10 cellular contexts compared by ENCODE assay signal in genomic region chr11:121459413-121460041, GRCh38. TPM values are rescaled to one million over a fixed set of nuclear protein-coding genes. Genes with fewer than 3 reads are reported as not detected.
DNase-seq lines count a peak whose midpoint lies in the region; ATAC-seq, FAIRE-seq and TF ChIP-seq lines count a peak whose summit lies in the region.
"Had no signal": no experiment of that assay in that cellular context is flagged by ENCODE, and none has a peak within 500 bp of the region (broad histone marks: within the 10 kb centered on the region; RNA-seq: fewer than 3 reads in every experiment).

No MANE protein-coding gene starts in this region.

- CTCF ChIA-PET in GM12878 (lab: Yijun Ruan, JAX): interaction anchor here (1.1 to 2.7 kb wide), 3 partner anchors 12 to 131 kb away, joined by 4 to 7 read pairs (median 4); no protein-coding TSS in a partner anchor

- H3K27me3 ChIP-seq in OCI-LY1 (ENCODE audit: insufficient read depth, low read length) (no peaks in the 10 kb centered on the region), GM12878 (replicated peaks in 1 of 2; ENCODE audit: control insufficient read depth in 2 of 2, insufficient read depth in 2 of 2, low read length in 1 of 2) (no peaks in the 10 kb centered on the region), ovary (no peaks in the 10 kb centered on the region)

- H3K9ac ChIP-seq in OCI-LY1 (ENCODE audit: low read length): peak overlapping the region; percentile 39; the same call in 1 of the 2 replicates
- no peak overlapping the region for H3K9ac ChIP-seq in GM12878 (ENCODE audit: control insufficient read depth, insufficient read depth, low read length)

- TF ChIP-seq POLR2A in GM12878 (IDR thresholded peaks at IDR 0.05; ENCODE audit: low read depth, low read length) (no peak), ovary (IDR thresholded peaks at IDR 0.05) (no peak)

- no peaks in the 10 kb centered on the region for H3K9me3 ChIP-seq in OCI-LY1 (ENCODE audit: low read length)
- no peaks in the 10 kb centered on the region for H3K9me3 ChIP-seq in GM12878 (replicated peaks; ENCODE audit: control insufficient read depth, insufficient read depth, low read length)
- H3K9me3 ChIP-seq in ovary: no peaks in the 10 kb centered on the region

- H3K4me3 Mint-ChIP-seq in activated T-cell treated with anti-CD3 and anti-CD28 coated beads, Interleukin-2, amount 50 U/mL, for 72 hours: peak overlapping the region; percentile 53 to 68
- H3K4me3 Mint-ChIP-seq in stimulated activated naive CD8-positive, alpha-beta T cell treated with anti-CD3 and anti-CD28 coated beads, Interleukin-15, amount 100 ng/mL, for 72 hours: peak overlapping the region; percentile 5 to 65

- H3K79me2 ChIP-seq in OCI-LY1 (ENCODE audit: insufficient read depth, low read length): peaks cover 92% of the 10 kb centered on the region
- peaks cover 99% of the 10 kb centered on the region for H3K79me2 ChIP-seq in GM12878 (ENCODE audit: control insufficient read depth, insufficient read depth, low read length)

- 89% methylated on average over 8 of the region's 8 CpGs for whole genome bisulfite sequencing in GM12878 (ENCODE audit: insufficient coverage, insufficient replicate concordance, low lambda C conversion rate, missing lambda C conversion rate)
- 75 to 90% (median 84%) methylated on average over 8 of the region's 8 CpGs for WGBS in ovary, 3 donors

- RAD21 ChIA-PET in GM12878 (lab: Charles Lee; ENCODE audit: unreplicated experiment): interaction anchor here (1.6 to 10.9 kb wide), 5 partner anchors 8 to 123 kb away, joined by 3 to 232 read pairs (median 7); partner anchors contain the start of genes SORL1 and SORL1-AS1

- H3K27ac ChIP-seq in OCI-LY1 (ENCODE audit: low read depth, low read length, poor library complexity, severe bottlenecking) (peak overlapping the region; percentile 91), GM12878 (ENCODE audit: control insufficient read depth, insufficient read depth) (peak overlapping the region; percentile 43), ovary (no peak overlapping the region)

- intact Hi-C loops in GM12878 (cut with micrococcal nuclease; ENCODE audit: unreplicated experiment) (loop anchor here (5.0 kb wide), 2 partner anchors 78 to 222 kb away; no protein-coding TSS in a partner anchor), ovary (cut with DNase I) (loop anchor here in 2 of 4 donors (10.0 kb wide), 2 partner anchors 75 to 135 kb away; no protein-coding TSS in a partner anchor)

- peaks cover 100% of the 10 kb centered on the region for H3K4me1 Mint-ChIP-seq in activated T-cell treated with anti-CD3 and anti-CD28 coated beads, Interleukin-2, amount 50 U/mL, for 72 hours (ENCODE audit: low read depth)
- peaks cover 100% of the 10 kb centered on the region for H3K4me1 Mint-ChIP-seq in stimulated activated naive CD8-positive, alpha-beta T cell treated with anti-CD3 and anti-CD28 coated beads, Interleukin-15, amount 100 ng/mL, for 72 hours

- POLR2A ChIA-PET in GM12878 (lab: Charles Lee): interaction anchor here (1.1 to 1.2 kb wide), 3 partner anchors 8 to 13 kb away, joined by 3 to 5 read pairs (median 3); no protein-coding TSS in a partner anchor

- no peaks in the 10 kb centered on the region for H3K27me3 Mint-ChIP-seq in activated T-cell treated with anti-CD3 and anti-CD28 coated beads, Interleukin-2, amount 50 U/mL, for 72 hours (ENCODE audit: low read depth)
- H3K27me3 Mint-ChIP-seq in stimulated activated naive CD8-positive, alpha-beta T cell treated with anti-CD3 and anti-CD28 coated beads, Interleukin-15, amount 100 ng/mL, for 72 hours: no peaks in the 10 kb centered on the region

- peak overlapping the region; percentile 25 for H3K27ac Mint-ChIP-seq in activated T-cell treated with anti-CD3 and anti-CD28 coated beads, Interleukin-2, amount 50 U/mL, for 72 hours
- peak overlapping the region; percentile 38 to 71 for H3K27ac Mint-ChIP-seq in stimulated activated naive CD8-positive, alpha-beta T cell treated with anti-CD3 and anti-CD28 coated beads, Interleukin-15, amount 100 ng/mL, for 72 hours

- TF ChIP-seq EP300 in GM12878 (IDR thresholded peaks at IDR 0.05; ENCODE audit: borderline replicate concordance in 1 of 2, control insufficient read depth in 1 of 2, low read depth in 2 of 2, low read length in 2 of 2) (no peak), ovary (IDR thresholded peaks at IDR 0.05) (no peak)

- BruUV-seq in GM12878 (replicated peaks; lab: Mats Ljungman, UMichigan): no TSS peak

- peaks cover 28% of the 10 kb centered on the region; the same call in 1 of the 2 replicates for H3K36me3 ChIP-seq in OCI-LY1 (ENCODE audit: insufficient read depth, low read length)
- H3K36me3 ChIP-seq in GM12878 (ENCODE audit: control insufficient read depth in 2 of 2, insufficient read depth in 2 of 2, low read length in 1 of 2): peaks cover 3 to 6% of the 10 kb centered on the region in 2 experiments; a peak in 2 of 4 replicates
- no peaks in the 10 kb centered on the region for H3K36me3 ChIP-seq in ovary

- no peaks in the 10 kb centered on the region for H3K9me2 ChIP-seq in OCI-LY1 (ENCODE audit: low read depth, low read length)

- H3F3A ChIP-seq in OCI-LY1 (ENCODE audit: insufficient read depth, low read length): no peaks in the 10 kb centered on the region

- no peak for FAIRE-seq in GM12878 (lab: Jason Lieb, UNC)
- FAIRE-seq: TTC549 had no signal

- H3K4me3 ChIP-seq in OCI-LY1 (ENCODE audit: low read depth, low read length, poor library complexity, severe bottlenecking): peak overlapping the region; percentile 42
- peak overlapping the region; percentile 41; the same call in 1 of the 2 replicates for H3K4me3 ChIP-seq in GM12878
- H3K4me3 ChIP-seq in ovary: no peak overlapping the region

- TF ChIP-seq RAD21 in GM12878 (IDR thresholded peaks at IDR 0.05; ENCODE audit: insufficient read depth, low read depth, low read length): no peak

- H3K4me1 ChIP-seq in OCI-LY1 (ENCODE audit: insufficient read depth, low read length, severe bottlenecking) (peaks cover 100% of the 10 kb centered on the region), GM12878 (ENCODE audit: control insufficient read depth, insufficient read depth, low read length) (peaks cover 65% of the 10 kb centered on the region), ovary (ENCODE audit: insufficient read depth) (peaks cover under 1% of the 10 kb centered on the region)

- H3K4me2 ChIP-seq in OCI-LY1 (ENCODE audit: low read length) (peak overlapping the region; percentile 97), GM12878 (ENCODE audit: control insufficient read depth, insufficient read depth) (peak overlapping the region; percentile 24)

- DNase-seq in activated T-cell treated with anti-CD3 and anti-CD28 coated beads, Interleukin-2, amount 50 U/mL, for 72 hours: peak in 1 of 2 donors; percentile 40
- no peak for DNase-seq in activated T-cell treated with anti-CD3 and anti-CD28 coated beads for 4 hours
- no peak for DNase-seq in GM12878 (ENCODE audit: low read depth, low spot score)
- no peak for DNase-seq in stimulated activated naive CD8-positive, alpha-beta T cell treated with anti-CD3 and anti-CD28 coated beads, Interleukin-15, amount 100 ng/mL, for 72 hours
- no peak for DNase-seq in ovary
- DNase-seq: NCI-H510A treated with DMSO at 0.1 percent for 48 hours had no signal

- peaks cover 0 to 1% of the 10 kb centered on the region in 2 donors for H3K36me3 Mint-ChIP-seq in activated T-cell treated with anti-CD3 and anti-CD28 coated beads, Interleukin-2, amount 50 U/mL, for 72 hours (ENCODE audit: insufficient read depth in 2 of 2)

- SMC1A ChIA-PET in GM12878 (lab: Charles Lee; ENCODE audit: uncharacterized antibody, unreplicated experiment): interaction anchor here (1.2 to 15.0 kb wide), 4 partner anchors 13 to 117 kb away, joined by 3 to 266 read pairs (median 4); partner anchors contain the start of genes SORL1 and SORL1-AS1

- in situ Hi-C loops in GM12878 (cut with MboI): loop anchor here (25.0 kb wide), 1 partner anchor 1603 kb away; the partner anchor contains the start of gene HSPA8

- H2AFZ ChIP-seq in OCI-LY1 (ENCODE audit: low read length) (no peak overlapping the region), GM12878 (ENCODE audit: control insufficient read depth, low read depth, low read length) (no peak overlapping the region)

- TF ChIP-seq CTCF in OCI-LY1 (IDR thresholded peaks at IDR 0.05; ENCODE audit: low read length) (no peak), GM12878 (IDR thresholded peaks at IDR 0.05 in 2 of 3, conservative IDR thresholded peaks at IDR 0.05 in 1 of 3; ENCODE audit: control insufficient read depth in 2 of 3, extremely low read depth in 1 of 3, insufficient read depth in 1 of 3, low read depth in 3 of 3, low read length in 3 of 3) (no peak), ovary (IDR thresholded peaks at IDR 0.05) (no peak)

- no peaks in the 10 kb centered on the region for H4K20me1 ChIP-seq in OCI-LY1 (ENCODE audit: insufficient read depth, low read length)
- no peaks in the 10 kb centered on the region for H4K20me1 ChIP-seq in GM12878 (ENCODE audit: control insufficient read depth, insufficient read depth)

- ATAC-seq in activated T-cell treated with anti-CD3 and anti-CD28 coated beads, Interleukin-2, amount 50 U/mL, for 72 hours (replicated peaks in 1 of 2): peak in 1 of 2 donors; percentile 30
- ATAC-seq in GM12878 (no peak), GM21723 (IDR thresholded peaks at IDR 0.05; ENCODE audit: unreplicated experiment) (no peak), HG02571 (IDR thresholded peaks at IDR 0.05; ENCODE audit: unreplicated experiment) (no peak)
- ATAC-seq in stimulated activated naive CD8-positive, alpha-beta T cell treated with anti-CD3 and anti-CD28 coated beads, Interleukin-15, amount 100 ng/mL, for 72 hours: peak; percentile 6

- H3K9me3 Mint-ChIP-seq in activated T-cell treated with anti-CD3 and anti-CD28 coated beads, Interleukin-2, amount 50 U/mL, for 72 hours: no peaks in the 10 kb centered on the region
- no peaks in the 10 kb centered on the region for H3K9me3 Mint-ChIP-seq in stimulated activated naive CD8-positive, alpha-beta T cell treated with anti-CD3 and anti-CD28 coated beads, Interleukin-15, amount 100 ng/mL, for 72 hours

RNA-seq across cellular contexts. Expression of gene SORL1, which starts 7.4 kb away (rescaled TPM):
- total RNA-seq in activated T-cell treated with anti-CD3 and anti-CD28 coated beads, Interleukin-2, amount 50 U/mL, for 72 hours: 10 to 100 TPM; 66.3 to 80.0 TPM
- total RNA-seq in GM12878 (2013; cell fraction: nucleolus; rRNA removed): 727 and 773 TPM in 2 replicates
- total RNA-seq in GM12878 (2014; rRNA removed): 75.1 and 77.9 TPM in 2 replicates
- total RNA-seq in GM12878 (2014; rRNA removed; fragmentation: Illumina TruSeq; extraction: Trizol): 58.7 and 61.4 TPM in 2 replicates
- 99.6 and 107 TPM in 2 replicates for total RNA-seq in GM12878 (2021)
- polyA plus RNA-seq in GM12878 (2011; ENCODE audit: low read depth): 41.0 TPM
- 74.4 and 102 TPM in 2 replicates for polyA plus RNA-seq in GM12878 (2011; rRNA removed)
- 126 and 169 TPM in 2 replicates for polyA plus RNA-seq in GM12878 (2011; cell fraction: cytosol; rRNA removed)
- polyA plus RNA-seq in GM12878 (2011; cell fraction: nucleus; rRNA removed): 326 and 357 TPM in 2 replicates
- 51.9 and 68.0 TPM in 2 replicates for polyA plus RNA-seq in GM12878 (2012)
- 60.0 and 68.0 TPM in 2 replicates for polyA plus RNA-seq in GM12878 (2014; fragmentation: Illumina TruSeq; extraction: Trizol)
- 10 to 100 TPM; 20.2 to 26.0 TPM for polyA plus RNA-seq in GM12878 (2014; fragmentation: Nextera tagmentation; extraction: Ambion mirVana)
- polyA plus RNA-seq in GM12878 (2014; rRNA removed): 42.4 and 44.0 TPM in 2 replicates
- polyA plus RNA-seq in GM12878 (2016; fragmentation: Nextera tagmentation; extraction: Ambion mirVana): 10 to 100 TPM; 59.9 to 64.7 TPM
- polyA minus RNA-seq in GM12878 (2011; rRNA and poly(A)+ RNA removed): 515 and 644 TPM in 2 replicates
- polyA minus RNA-seq in GM12878 (2011; cell fraction: cytosol; rRNA and poly(A)+ RNA removed): 113 and 121 TPM in 2 replicates
- 258 and 338 TPM in 2 replicates for polyA minus RNA-seq in GM12878 (2011; cell fraction: nucleus; rRNA and poly(A)+ RNA removed)
- 10 to 100 TPM; 10.5 to 64.5 (median 29.8) TPM for total RNA-seq in ovary
- polyA plus RNA-seq in ovary: 10 to 100 TPM in 1 of 2 donors, 1 to 10 TPM in 1; 2.9 to 14.9 TPM

Comparison
In these comparisons a context has a peak if more than half of its experiments do, and no peak if none do; other contexts are left out.
1. H3K27ac ChIP-seq: peak in OCI-LY1 (single experiment) and GM12878 (single experiment); none in ovary (0 of 2).